In the genomic region with DNA sequence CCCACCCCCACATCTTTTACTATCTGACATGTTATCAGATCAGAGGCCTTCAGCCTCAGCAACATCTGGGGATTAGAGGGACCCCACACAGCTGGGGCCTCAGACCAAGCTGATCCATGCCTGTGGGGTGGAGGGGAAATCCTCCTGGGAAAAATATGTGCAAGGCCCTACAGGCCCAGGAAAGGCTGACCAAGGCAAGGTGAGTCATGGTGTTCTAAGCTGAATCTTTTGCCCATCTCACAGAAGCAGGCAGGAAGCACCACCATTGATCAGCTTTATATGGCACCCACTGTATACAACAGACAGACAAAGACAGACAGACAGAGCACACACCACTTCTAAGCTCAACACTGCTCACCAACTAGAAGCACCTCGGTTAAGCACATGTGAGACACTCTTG, we compare ENCODE assay signal across 19 cellular contexts. TPM values are rescaled to one million over a fixed set of nuclear protein-coding genes. Genes with fewer than 3 reads are reported as not detected.
"Had no signal": no experiment of that assay in that cellular context is flagged by ENCODE, and none has a peak within 500 bp of the region (broad histone marks: within the 10 kb centered on the region; RNA-seq: fewer than 3 reads in every experiment).

No MANE protein-coding gene starts in this region.

- H3K27me3 Mint-ChIP-seq: activated CD4-positive, alpha-beta memory T cell treated with anti-CD3 and anti-CD28 coated beads for 36 hours; activated CD4-positive, alpha-beta T cell treated with anti-CD3 and anti-CD28 coated beads for 36 hours; activated CD8-positive, alpha-beta memory T cell treated with anti-CD3 and anti-CD28 coated beads, Interleukin-2, amount 10 ng/mL, durations not matched to agents 7 days and 5 days; activated naive CD4-positive, alpha-beta T cell treated with anti-CD3 and anti-CD28 coated beads, Interleukin-2, amount 50 U/mL, for 24 hours had no signal

- H3K36me3 ChIP-seq: adrenal gland, lower lobe of right lung, ovary, spleen, thoracic aorta, upper lobe of right lung had no signal

- H3K4me3 Mint-ChIP-seq: activated CD4-positive, alpha-beta memory T cell treated with anti-CD3 and anti-CD28 coated beads for 36 hours; activated CD4-positive, alpha-beta T cell treated with anti-CD3 and anti-CD28 coated beads for 36 hours; activated CD8-positive, alpha-beta memory T cell treated with anti-CD3 and anti-CD28 coated beads, Interleukin-2, amount 10 ng/mL, durations not matched to agents 7 days and 5 days; activated naive CD4-positive, alpha-beta T cell treated with anti-CD3 and anti-CD28 coated beads, Interleukin-2, amount 50 U/mL, for 24 hours; immature natural killer cell; mesothelial cell of epicardium; nephron progenitor cell had no signal

- H3K9me3 ChIP-seq: adrenal gland, lower lobe of right lung, ovary, spleen, thoracic aorta, upper lobe of right lung had no signal

- DNase-seq: activated CD4-positive, alpha-beta memory T cell treated with anti-CD3 and anti-CD28 coated beads for 36 hours; activated CD4-positive, alpha-beta T cell treated with anti-CD3 and anti-CD28 coated beads for 36 hours; activated CD8-positive, alpha-beta memory T cell treated with anti-CD3 and anti-CD28 coated beads, Interleukin-2, amount 10 ng/mL, durations not matched to agents 7 days and 5 days; activated T-cell treated with anti-CD3 and anti-CD28 coated beads, Interleukin-2, amount 50 U/mL, for 1 hour; caudate nucleus; foreskin melanocyte; immature natural killer cell; left colon; lower lobe of right lung; nephron progenitor cell; ovary; spleen; upper lobe of right lung had no signal

- H3K9me3 Mint-ChIP-seq: activated CD4-positive, alpha-beta memory T cell treated with anti-CD3 and anti-CD28 coated beads for 36 hours; activated naive CD4-positive, alpha-beta T cell treated with anti-CD3 and anti-CD28 coated beads, Interleukin-2, amount 50 U/mL, for 24 hours; immature natural killer cell; mesothelial cell of epicardium; nephron progenitor cell had no signal

- H3K4me3 ChIP-seq: adrenal gland, lower lobe of right lung, ovary, spleen, thoracic aorta, upper lobe of right lung had no signal

- H3K4me1 Mint-ChIP-seq: activated CD4-positive, alpha-beta T cell treated with anti-CD3 and anti-CD28 coated beads for 36 hours; activated naive CD4-positive, alpha-beta T cell treated with anti-CD3 and anti-CD28 coated beads, Interleukin-2, amount 50 U/mL, for 24 hours; immature natural killer cell; mesothelial cell of epicardium had no signal

- H3K27ac ChIP-seq: adrenal gland, lower lobe of right lung, ovary, spleen, thoracic aorta, upper lobe of right lung had no signal

- ATAC-seq: activated CD4-positive, alpha-beta T cell treated with anti-CD3 and anti-CD28 coated beads for 36 hours; activated CD8-positive, alpha-beta memory T cell treated with anti-CD3 and anti-CD28 coated beads, Interleukin-2, amount 10 ng/mL, durations not matched to agents 7 days and 5 days; left colon; lower lobe of right lung; sciatic nerve; upper lobe of right lung had no signal

- H3K4me1 ChIP-seq: adrenal gland, lower lobe of right lung, spleen, upper lobe of right lung had no signal

- H3K27ac Mint-ChIP-seq: activated CD4-positive, alpha-beta memory T cell treated with anti-CD3 and anti-CD28 coated beads for 36 hours; activated CD4-positive, alpha-beta T cell treated with anti-CD3 and anti-CD28 coated beads for 36 hours; activated CD8-positive, alpha-beta memory T cell treated with anti-CD3 and anti-CD28 coated beads, Interleukin-2, amount 10 ng/mL, durations not matched to agents 7 days and 5 days; activated naive CD4-positive, alpha-beta T cell treated with anti-CD3 and anti-CD28 coated beads, Interleukin-2, amount 50 U/mL, for 24 hours; immature natural killer cell; mesothelial cell of epicardium; nephron progenitor cell had no signal

- H3K27me3 ChIP-seq: adrenal gland, ovary, spleen, upper lobe of right lung had no signal

- H3K36me3 Mint-ChIP-seq: activated CD4-positive, alpha-beta memory T cell treated with anti-CD3 and anti-CD28 coated beads for 36 hours; activated CD8-positive, alpha-beta memory T cell treated with anti-CD3 and anti-CD28 coated beads, Interleukin-2, amount 10 ng/mL, durations not matched to agents 7 days and 5 days; activated naive CD4-positive, alpha-beta T cell treated with anti-CD3 and anti-CD28 coated beads, Interleukin-2, amount 50 U/mL, for 24 hours; immature natural killer cell; mesothelial cell of epicardium had no signal

RNA-seq across cellular contexts. Expression of gene CELF6, which starts 35.2 kb away (rescaled TPM):
- total RNA-seq: pulmonary artery endothelial cell had no signal
